In genomic region chr1:86487131-86487804, GRCh38 we compare ENCODE assay signal across 12 cellular contexts. TPM values are rescaled to one million over a fixed set of nuclear protein-coding genes. Genes with fewer than 3 reads are reported as not detected.
DNase-seq lines count a peak whose midpoint lies in the region; ATAC-seq and TF ChIP-seq lines count a peak whose summit lies in the region.
"Had no signal": no experiment of that assay in that cellular context is flagged by ENCODE, and none has a peak within 500 bp of the region (broad histone marks: within the 10 kb centered on the region; RNA-seq: fewer than 3 reads in every experiment).

No MANE protein-coding gene starts in this region.

- WGBS in spleen, 5 donors, result 79 to 92% (median 86%) methylated on average over 4 of the region's 4 CpGs

- no peak for TF ChIP-seq POLR2A in NB4 (IDR thresholded peaks at IDR 0.05; ENCODE audit: extremely low read depth, insufficient read length)
- TF ChIP-seq POLR2A in spleen (IDR thresholded peaks at IDR 0.05), result no peak

- TF ChIP-seq CTCF in AG09309 (IDR thresholded peaks at IDR 0.05; ENCODE audit: control insufficient read depth, insufficient read depth, low read depth, low read length, missing control alignments), result no peak
- TF ChIP-seq CTCF in NB4 (IDR thresholded peaks at IDR 0.05; ENCODE audit: low read depth, low read length), result no peak
- TF ChIP-seq CTCF in omental fat pad (IDR thresholded peaks at IDR 0.05), result no peak
- no peak for TF ChIP-seq CTCF in spleen (IDR thresholded peaks at IDR 0.05 in 8 of 11, conservative IDR thresholded peaks at IDR 0.05 in 3 of 11)

- H3K9me3 ChIP-seq in spleen, result no peaks in the 10 kb centered on the region
- H3K9me3 ChIP-seq: tibial artery had no signal

- no peaks in the 10 kb centered on the region for H3K36me3 ChIP-seq in spleen
- H3K36me3 ChIP-seq: tibial artery had no signal

- no peaks in the 10 kb centered on the region for H3K4me1 ChIP-seq in spleen
- H3K4me1 ChIP-seq: tibial artery had no signal

- peak; percentile 98 for DNase-seq in AG09309 (ENCODE audit: low read depth)
- DNase-seq in NB4 (ENCODE audit: low read depth), result peak; percentile 11
- DNase-seq in fibroblast of gingiva (ENCODE audit: low read depth), result peak; percentile 95
- no peak for DNase-seq in omental fat pad (ENCODE audit: low spot score)
- no peak for DNase-seq in hypothalamus (lab: John Stamatoyannopoulos, UW)
- no peak for DNase-seq in spleen
- DNase-seq in dermis blood vessel endothelial cell, result no peak
- no peak for DNase-seq in ACHN
- DNase-seq: C1 segment of cervical spinal cord, cerebellar nuclear complex, natural killer cell had no signal

- H3K27me3 ChIP-seq in spleen (replicated peaks in 1 of 7), result no peaks in the 10 kb centered on the region
- H3K27me3 ChIP-seq: tibial artery had no signal

- ATAC-seq in omental fat pad (ENCODE audit: low FRiP score), result peak; percentile 59

- in situ Hi-C loops in ACHN (cut with HindIII; ENCODE audit: low pct_ligation_motif_present, low pct_unique_long_range_greater_than_20kb, low sequenced_read_pairs), result no loop called here

- intact Hi-C loops in spleen (cut with DNase I; ENCODE audit: low total_unique reads), result no loop called here

- no peak overlapping the region for H3K27ac ChIP-seq in spleen
- H3K27ac ChIP-seq: tibial artery had no signal

- no peak overlapping the region for H3K4me3 ChIP-seq in AG09309 (ENCODE audit: control insufficient read depth, low read depth, low read length)
- no peak overlapping the region for H3K4me3 ChIP-seq in NB4 (ENCODE audit: low read depth, low read length)
- H3K4me3 ChIP-seq in spleen, result no peak overlapping the region
- H3K4me3 ChIP-seq: tibial artery had no signal

RNA-seq across cellular contexts. Expression of gene CLCA1, which starts 18.5 kb away (rescaled TPM):
- not detected for total RNA-seq in omental fat pad
- total RNA-seq in spleen, result not detected
- under 1 TPM in 1 of 3 donors, not detected in 2; 0.13 TPM for polyA plus RNA-seq in spleen
- total RNA-seq in dermis blood vessel endothelial cell, result not detected in 2 replicates
- total RNA-seq: natural killer cell had no signal

RNA-seq across cellular contexts. Expression of gene CLCA4, which starts 59.6 kb away (rescaled TPM):
- total RNA-seq in omental fat pad, result not detected
- total RNA-seq in spleen, result under 1 TPM in 1 of 7 donors, not detected in 6; 0.10 TPM
- under 1 TPM; 0.03 to 0.22 (median 0.09) TPM for polyA plus RNA-seq in spleen
- not detected in 2 replicates for total RNA-seq in dermis blood vessel endothelial cell
- total RNA-seq: natural killer cell had no signal

Comparison
In these comparisons a context has a peak if more than half of its experiments do, and no peak if none do; other contexts are left out.
1. DNase-seq: peak in AG09309 (single experiment), NB4 (single experiment) and fibroblast of gingiva (single experiment); none in omental fat pad (single experiment), hypothalamus (0 of 51), spleen (single experiment), dermis blood vessel endothelial cell (single experiment) and ACHN (single experiment).